Comparison of ENCODE assay signal across 12 cellular contexts in the genomic region with DNA sequence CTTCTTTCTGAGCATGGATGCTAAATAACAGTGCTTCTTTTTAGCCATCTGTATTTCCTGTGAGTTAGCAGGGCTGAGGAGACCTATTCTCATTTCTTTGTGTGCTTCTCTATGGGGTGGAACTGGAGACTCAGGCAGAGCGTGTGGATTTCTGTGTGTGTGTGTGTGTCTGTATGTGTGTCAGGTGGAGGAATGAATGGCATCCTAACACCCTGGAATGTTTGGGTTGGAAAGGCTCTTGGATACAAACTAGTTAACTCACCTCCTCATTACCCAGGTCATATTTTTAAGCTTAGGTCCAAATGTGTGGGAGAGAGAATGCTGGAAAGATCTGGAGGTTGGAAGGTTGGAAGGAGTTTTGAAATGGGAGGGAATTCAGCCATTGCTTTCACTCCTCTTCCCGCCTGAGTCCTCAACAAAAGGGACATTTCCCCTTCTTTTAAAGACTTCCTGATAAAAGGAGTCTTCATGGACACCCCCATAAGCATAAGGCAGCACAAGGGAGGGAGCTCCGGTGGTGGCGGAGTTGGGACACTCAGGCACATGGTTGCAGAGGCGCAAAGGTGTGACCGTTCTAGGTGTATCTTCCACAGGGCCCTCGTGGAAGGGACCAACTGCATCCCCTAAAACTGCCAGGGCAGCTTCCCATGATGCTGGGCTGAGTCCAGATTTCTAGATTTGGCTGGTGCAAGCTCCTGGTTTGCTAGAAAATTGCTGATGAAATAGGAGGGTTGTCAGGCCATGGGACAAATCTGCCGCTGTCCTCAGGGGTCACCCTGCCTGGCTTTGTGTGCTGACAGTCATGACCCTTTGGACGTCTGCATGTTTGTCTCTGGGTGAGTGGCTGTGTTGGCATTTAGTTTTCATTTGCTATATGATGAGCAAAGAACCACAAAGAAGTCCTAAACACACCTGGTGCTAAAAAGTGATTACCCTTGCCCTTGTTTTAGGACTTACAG. TPM values are rescaled to one million over a fixed set of nuclear protein-coding genes. Genes with fewer than 3 reads are reported as not detected.
"Had no signal": no experiment of that assay in that cellular context is flagged by ENCODE, and none has a peak within 500 bp of the region (broad histone marks: within the 10 kb centered on the region; RNA-seq: fewer than 3 reads in every experiment).

No MANE protein-coding gene starts in this region.

- H3K27me3 ChIP-seq: adrenal gland, left lung, tibial artery had no signal

- H3K4me1 ChIP-seq: adrenal gland, left lung had no signal

- DNase-seq: activated B cell treated with CpG ODN at 0.5 μM for 24 hours; activated CD4-positive, alpha-beta T cell treated with anti-CD3 and anti-CD28 coated beads, Interleukin-2, amount 10 ng/mL, durations not matched to agents 7 days and 5 days; activated naive CD4-positive, alpha-beta T cell treated with anti-CD3 and anti-CD28 coated beads, Interleukin-2, amount 50 U/mL, for 16 hours; activated T-cell treated with anti-CD3 and anti-CD28 coated beads, Interleukin-2, amount 50 U/mL, for 1 hour; adrenal gland; glutamatergic neuron; immature natural killer cell; left lung; nephron progenitor cell; T-helper 17 cell; tibial artery had no signal

- ATAC-seq: left lung; stimulated activated memory B cell treated with anti-CD40 and anti-IgM and Interleukin-4, amounts not matched to agents 10 μg/mL and 1 μg/mL and 100 μg/mL, for 72 hours; T-helper 17 cell had no signal

- H3K27ac ChIP-seq: adrenal gland, left lung, tibial artery had no signal

- H3K9me3 ChIP-seq: adrenal gland, left lung, tibial artery had no signal

- H3K36me3 ChIP-seq: adrenal gland, left lung, tibial artery had no signal

- H3K4me3 ChIP-seq: adrenal gland, left lung, tibial artery had no signal

RNA-seq across cellular contexts. Expression of gene MTARC1, which starts 37.6 kb away (rescaled TPM):
- total RNA-seq: activated CD4-positive, alpha-beta T cell treated with anti-CD3 and anti-CD28 coated beads, Interleukin-2, amount 10 ng/mL, durations not matched to agents 7 days and 5 days had no signal
